Comparison of ENCODE assay signal across 1 cellular context in genomic region chr17:726331-726919, GRCh38.
TF ChIP-seq lines count a peak whose summit lies in the region.

No MANE protein-coding gene starts in this region.

TF ChIP-seq in HepG2, 621 proteins besides CTCF, POLR2A, EP300 and RAD21 (continued from another document):
- TF ChIP-seq HINFP (CRISPR knock-in tag; IDR thresholded peaks at IDR 0.05; ENCODE audit: low read depth) (no peak), TARDBP (CRISPR knock-in tag; IDR thresholded peaks at IDR 0.05) (0 out of 2 replicates have a peak, but pooled peaks have one; percentile 21), MYPOP (CRISPR knock-in tag; IDR thresholded peaks at IDR 0.05) (0 out of 2 replicates have a peak, but pooled peaks have one; percentile 41), ZNF605 (CRISPR knock-in tag; IDR thresholded peaks at IDR 0.05) (no peak), SP1 (IDR thresholded peaks at IDR 0.05) (no peak), SP1 (CRISPR knock-in tag; IDR thresholded peaks at IDR 0.05) (no peak), TRAFD1 (CRISPR knock-in tag; IDR thresholded peaks at IDR 0.05; ENCODE audit: borderline replicate concordance) (0 out of 2 replicates have a peak, but pooled peaks have one; percentile 50), ZBTB39 (CRISPR knock-in tag; IDR thresholded peaks at IDR 0.05) (no peak), SAFB2 (CRISPR knock-in tag; IDR thresholded peaks at IDR 0.05; ENCODE audit: borderline replicate concordance, low read depth) (0 out of 2 replicates have a peak, but pooled peaks have one; percentile 51), ZNF768 (CRISPR knock-in tag; IDR thresholded peaks at IDR 0.05) (peak; percentile 64; the same call in 1 of the 2 replicates), ZNF264 (CRISPR knock-in tag; IDR thresholded peaks at IDR 0.05) (0 out of 2 replicates have a peak, but pooled peaks have one; percentile 40), GLMP (CRISPR knock-in tag; IDR thresholded peaks at IDR 0.05; ENCODE audit: borderline replicate concordance) (no peak), PHF20 (CRISPR knock-in tag; IDR thresholded peaks at IDR 0.05) (0 out of 2 replicates have a peak, but pooled peaks have one; percentile 20), TERF1 (CRISPR knock-in tag; IDR thresholded peaks at IDR 0.05) (0 out of 2 replicates have a peak, but pooled peaks have one; percentile 50), AKAP8 (CRISPR knock-in tag; IDR thresholded peaks at IDR 0.05) (peak; percentile 51; the same call in 1 of the 2 replicates), ARID2 (CRISPR knock-in tag; IDR thresholded peaks at IDR 0.05; ENCODE audit: borderline replicate concordance) (no peak), ZNF577 (CRISPR knock-in tag; IDR thresholded peaks at IDR 0.05; ENCODE audit: borderline replicate concordance, low read depth) (no peak), FUBP1 (CRISPR knock-in tag; IDR thresholded peaks at IDR 0.05; ENCODE audit: borderline replicate concordance) (no peak), KAT2B (IDR thresholded peaks at IDR 0.05; ENCODE audit: borderline replicate concordance, low read depth, low read length) (no peak), ZBTB38 (CRISPR knock-in tag; IDR thresholded peaks at IDR 0.05) (peak; percentile 80), ZMYM3 (CRISPR knock-in tag; IDR thresholded peaks at IDR 0.05) (0 out of 2 replicates have a peak, but pooled peaks have one; percentile 47), THAP9 (CRISPR knock-in tag; IDR thresholded peaks at IDR 0.05; ENCODE audit: borderline replicate concordance) (peak; percentile 88), MYC (CRISPR knock-in tag; IDR thresholded peaks at IDR 0.05; ENCODE audit: borderline replicate concordance) (peak; percentile 40; the same call in 1 of the 2 replicates), GATAD2A (CRISPR knock-in tag; IDR thresholded peaks at IDR 0.05) (0 out of 2 replicates have a peak, but pooled peaks have one; percentile 6), HOXA3 (CRISPR knock-in tag; IDR thresholded peaks at IDR 0.05) (peak; percentile 43; the same call in 1 of the 2 replicates), YY1 (IDR thresholded peaks at IDR 0.05; ENCODE audit: insufficient read depth, insufficient replicate concordance, low read depth, low read length) (peak; percentile 22), ZSCAN29 (CRISPR knock-in tag; conservative IDR thresholded peaks at IDR 0.05) (peak; percentile 58; the same call in 1 of the 2 replicates), MXI1 (IDR thresholded peaks at IDR 0.05; ENCODE audit: borderline replicate concordance, low read depth, low read length) (0 out of 3 replicates have a peak, but pooled peaks have one; percentile 6), PHB2 (IDR thresholded peaks at IDR 0.05; ENCODE audit: partially characterized antibody) (no peak), HMG20B (CRISPR knock-in tag; conservative IDR thresholded peaks at IDR 0.05) (no peak), SALL1 (CRISPR knock-in tag; IDR thresholded peaks at IDR 0.05) (no peak; the same call in 1 of the 2 replicates), PRDM10 (CRISPR knock-in tag; IDR thresholded peaks at IDR 0.05; ENCODE audit: low read depth) (no peak), KDM2A (CRISPR knock-in tag; IDR thresholded peaks at IDR 0.05; ENCODE audit: borderline replicate concordance, low read depth) (peak; percentile 57; the same call in 1 of the 2 replicates), HNRNPLL (IDR thresholded peaks at IDR 0.05; ENCODE audit: low read depth, low read length, poor library complexity, severe bottlenecking) (no peak), ZFP82 (CRISPR knock-in tag; IDR thresholded peaks at IDR 0.05; ENCODE audit: borderline replicate concordance) (no peak), ZNF720 (CRISPR knock-in tag; IDR thresholded peaks at IDR 0.05) (no peak), ZNF33B (CRISPR knock-in tag; IDR thresholded peaks at IDR 0.05) (no peak), UBTF (CRISPR knock-in tag; IDR thresholded peaks at IDR 0.05) (peak; percentile 91)
